In the genomic region with DNA sequence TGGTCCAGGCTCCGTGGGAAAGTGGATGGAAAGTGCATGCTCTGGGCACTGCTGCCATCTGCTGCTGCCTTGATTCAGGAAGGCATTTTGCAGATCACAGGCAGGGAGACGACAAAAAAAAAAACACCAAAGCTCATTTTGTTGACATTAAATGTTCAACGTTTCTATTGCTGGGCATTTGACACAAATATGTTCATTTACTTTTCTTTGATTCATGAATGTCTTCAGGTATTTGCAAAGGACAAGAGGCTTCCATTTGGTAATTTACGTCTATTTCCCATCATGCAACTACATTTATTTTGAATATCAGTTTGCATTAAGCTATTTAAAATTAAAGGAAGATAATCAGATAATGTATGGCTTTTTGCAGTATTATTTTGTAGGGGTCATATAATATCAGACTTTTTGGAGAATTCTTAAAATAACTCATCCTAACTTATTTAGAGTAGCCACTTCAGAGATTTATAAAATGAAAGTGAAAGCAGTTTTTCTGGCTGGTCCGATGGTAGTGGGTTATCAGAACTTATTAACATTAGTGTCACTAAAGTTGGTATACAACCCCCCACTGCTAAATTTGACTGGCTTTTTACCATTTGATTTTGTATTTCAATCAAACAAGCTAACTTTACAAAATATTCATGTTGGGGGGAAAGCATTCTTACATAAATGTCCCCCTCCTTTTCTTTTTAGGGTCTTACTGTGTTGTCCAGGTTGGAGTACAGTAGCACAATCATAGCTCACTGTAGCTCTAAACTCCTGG, we compare ENCODE assay signal across 8 cellular contexts.
DNase-seq lines count a peak whose midpoint lies in the region; ATAC-seq and TF ChIP-seq lines count a peak whose summit lies in the region.

No MANE protein-coding gene starts in this region.

- peak; percentile 98 for TF ChIP-seq RAD21 in Ishikawa (IDR thresholded peaks at IDR 0.05; ENCODE audit: low read depth)

- TF ChIP-seq CTCF in Panc1 (IDR thresholded peaks at IDR 0.05) (peak; percentile 93), tibial nerve (IDR thresholded peaks at IDR 0.05) (peak; percentile 44 to 74 (median 71))

- WGBS in tibial nerve, 2 donors = 1% methylated on average over 5 of the region's 5 CpGs

- H3K27ac ChIP-seq in Panc1 (ENCODE audit: low read length) (peak overlapping the region; percentile 87), tibial nerve (peak overlapping the region; percentile 53 to 86 (median 74))

- POLR2A ChIA-PET in Panc1 (lab: Charles Lee) = no interaction called here

- ATAC-seq in GM21447 (IDR thresholded peaks at IDR 0.05; ENCODE audit: unreplicated experiment) = peak; percentile 55
- peak; percentile 66 for ATAC-seq in Panc1

- H3K27me3 ChIP-seq in Panc1 (ENCODE audit: control insufficient read depth, insufficient read depth, low read length) (no peaks in the 10 kb centered on the region), neuron (ENCODE audit: insufficient read depth, low read length) (no peaks in the 10 kb centered on the region), tibial nerve (no peaks in the 10 kb centered on the region)

- H3K27ac Mint-ChIP-seq in activated naive CD4-positive, alpha-beta T cell treated with anti-CD3 and anti-CD28 coated beads for 36 hours = peak overlapping the region; percentile 95

- H3K4me3 ChIP-seq in Panc1 (ENCODE audit: low read depth in 2 of 2, low read length in 2 of 2) = peak overlapping the region; percentile 73 to 75
- H3K4me3 ChIP-seq in neuron (ENCODE audit: low read length) = peak overlapping the region; percentile 80
- H3K4me3 ChIP-seq in tibial nerve = peak overlapping the region; percentile 32 to 62 (median 53)

- no peaks in the 10 kb centered on the region for H3K27me3 Mint-ChIP-seq in activated naive CD4-positive, alpha-beta T cell treated with anti-CD3 and anti-CD28 coated beads for 36 hours (ENCODE audit: low read depth)

- no peaks in the 10 kb centered on the region for H3K36me3 ChIP-seq in Panc1 (ENCODE audit: control insufficient read depth, insufficient read depth, low read length)
- H3K36me3 ChIP-seq in neuron (ENCODE audit: insufficient read depth, low read length) = no peaks in the 10 kb centered on the region
- no peaks in the 10 kb centered on the region for H3K36me3 ChIP-seq in tibial nerve

- in situ Hi-C loops in Panc1 (cut with HindIII; ENCODE audit: low pct_unique_long_range_greater_than_20kb, low sequenced_read_pairs) = no loop called here

- H3K9me3 ChIP-seq in Panc1 (ENCODE audit: control insufficient read depth, insufficient read depth, low read depth, low read length) = no peaks in the 10 kb centered on the region
- no peaks in the 10 kb centered on the region for H3K9me3 ChIP-seq in neuron (ENCODE audit: low read length)
- no peaks in the 10 kb centered on the region for H3K9me3 ChIP-seq in tibial nerve

- H3K4me1 Mint-ChIP-seq in activated naive CD4-positive, alpha-beta T cell treated with anti-CD3 and anti-CD28 coated beads for 36 hours (ENCODE audit: low read depth) = peaks cover 25% of the 10 kb centered on the region

- CTCF ChIA-PET in Panc1 (lab: Charles Lee) = interaction anchor here (0.6 to 1.8 kb wide), 17 partner anchors 22 to 1307 kb away, joined by 3 to 9 read pairs (median 3); no protein-coding TSS in a partner anchor
- CTCF ChIA-PET in activated naive CD4-positive, alpha-beta T cell treated with anti-CD3 and anti-CD28 coated beads for 36 hours (lab: Charles Lee) = interaction anchor here (0.6 to 2.4 kb wide), 43 partner anchors 14 to 707 kb away, joined by 3 to 19 read pairs (median 4); a partner anchor contains a TSS

- no peaks in the 10 kb centered on the region for H3K36me3 Mint-ChIP-seq in activated naive CD4-positive, alpha-beta T cell treated with anti-CD3 and anti-CD28 coated beads for 36 hours (ENCODE audit: low read depth)

- H3K4me3 Mint-ChIP-seq in activated naive CD4-positive, alpha-beta T cell treated with anti-CD3 and anti-CD28 coated beads for 36 hours = peak overlapping the region; percentile 91

- no peak for TF ChIP-seq POLR2A in tibial nerve (IDR thresholded peaks at IDR 0.05)

- TF ChIP-seq EP300 in Ishikawa (IDR thresholded peaks at IDR 0.05; ENCODE audit: borderline replicate concordance) (no peak), tibial nerve (IDR thresholded peaks at IDR 0.05) (peak in 1 of 2 donors; percentile 37)

- DNase-seq in DMS153 treated with DMSO at 0.1 percent for 48 hours (lab: John Stamatoyannopoulos, UW; ENCODE audit: unreplicated experiment) = peak; percentile 72
- peak; percentile 88 for DNase-seq in Panc1 (ENCODE audit: low read depth, low spot score)
- DNase-seq in activated naive CD4-positive, alpha-beta T cell treated with anti-CD3 and anti-CD28 coated beads for 36 hours = peak; percentile 86
- peak; percentile 70 for DNase-seq in foreskin melanocyte
- DNase-seq in tibial nerve (ENCODE audit: low spot score in 2 of 2) = peak; percentile 24 to 64

- H3K9me3 Mint-ChIP-seq in activated naive CD4-positive, alpha-beta T cell treated with anti-CD3 and anti-CD28 coated beads for 36 hours = no peaks in the 10 kb centered on the region

- intact Hi-C loops in Panc1 (cut with micrococcal nuclease; ENCODE audit: unreplicated experiment) = loop anchor here (1.0 to 5.0 kb wide), 3 partner anchors 388 to 696 kb away; no protein-coding TSS in a partner anchor
- intact Hi-C loops in activated naive CD4-positive, alpha-beta T cell treated with anti-CD3 and anti-CD28 coated beads for 36 hours (cut with micrococcal nuclease) = loop anchor here (1.0 to 2.0 kb wide), 12 partner anchors 22 to 698 kb away; a partner anchor contains a TSS

- peak overlapping the region; percentile 88 for H2AFZ ChIP-seq in neuron (ENCODE audit: low read depth, low read length)

- no TSS peak for BruUV-seq in Panc1 (replicated peaks; lab: Mats Ljungman, UMichigan)

- peaks cover 10% of the 10 kb centered on the region for H3K4me1 ChIP-seq in Panc1 (ENCODE audit: control insufficient read depth, insufficient read depth, low read length)
- peaks cover 15% of the 10 kb centered on the region for H3K4me1 ChIP-seq in neuron (ENCODE audit: insufficient read depth, low read length)
- H3K4me1 ChIP-seq in tibial nerve = peaks cover 0 to 25% (median 6%) of the 10 kb centered on the region in 4 donors

TF ChIP-seq in Ishikawa, 13 proteins besides CTCF, POLR2A, EP300 and RAD21:
- TF ChIP-seq, protein P1, sequence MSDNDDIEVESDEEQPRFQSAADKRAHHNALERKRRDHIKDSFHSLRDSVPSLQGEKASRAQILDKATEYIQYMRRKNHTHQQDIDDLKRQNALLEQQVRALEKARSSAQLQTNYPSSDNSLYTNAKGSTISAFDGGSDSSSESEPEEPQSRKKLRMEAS (IDR thresholded peaks at IDR 0.05) = no peak
- TF ChIP-seq EGR1 (IDR thresholded peaks at IDR 0.05) (no peak), TAF1 (IDR thresholded peaks at IDR 0.05; ENCODE audit: low read depth) (no peak), YY1 (IDR thresholded peaks at IDR 0.05; ENCODE audit: low read depth) (peak; percentile 47; the same call in 1 of the 2 replicates), TEAD4 (IDR thresholded peaks at IDR 0.05) (peak; percentile 72), NFIC (IDR thresholded peaks at IDR 0.05) (no peak), FOXM1 (IDR thresholded peaks at IDR 0.05; ENCODE audit: borderline replicate concordance, low read depth) (no peak)

Comparison
In these comparisons a context has a peak if more than half of its experiments do, and no peak if none do; other contexts are left out.
1. Peak in every context shown above with its lines: DNase-seq, ATAC-seq, H3K4me3 ChIP-seq and H3K27ac ChIP-seq.